8 cellular contexts compared by ENCODE assay signal in the genomic region with DNA sequence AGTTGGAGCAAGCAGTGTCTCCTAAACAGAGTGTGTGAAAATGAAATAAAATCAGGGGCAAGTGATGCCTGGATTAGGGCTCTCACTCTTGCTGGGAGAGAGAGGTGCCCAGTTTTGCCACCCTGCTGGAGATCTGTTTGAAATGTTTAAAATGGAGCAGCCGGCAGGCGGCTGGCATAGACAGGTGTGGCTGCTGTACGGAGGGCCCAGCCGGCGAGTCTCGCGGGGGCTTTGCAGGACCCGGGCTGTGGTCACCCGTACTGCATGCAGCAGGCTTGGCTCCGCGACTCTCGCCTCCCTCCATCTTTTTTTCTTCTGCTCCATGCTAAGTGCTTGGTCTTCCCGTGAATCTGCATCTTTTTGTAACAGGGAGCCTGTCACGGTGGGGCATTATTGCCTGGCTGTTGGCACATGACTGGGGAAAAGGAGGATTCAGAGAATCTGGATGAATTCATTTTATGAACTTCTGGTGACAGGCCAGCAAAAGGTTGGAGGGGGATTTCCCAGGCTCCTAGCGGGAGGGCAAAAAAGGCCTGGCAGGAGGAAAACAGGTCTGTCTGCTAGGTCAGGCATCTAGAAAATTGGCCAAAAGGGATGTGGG. TPM values are rescaled to one million over a fixed set of nuclear protein-coding genes. Genes with fewer than 3 reads are reported as not detected.
DNase-seq lines count a peak whose midpoint lies in the region; TF ChIP-seq lines count a peak whose summit lies in the region.

No MANE protein-coding gene starts in this region.

- no peak for TF ChIP-seq EP300 in stomach (IDR thresholded peaks at IDR 0.05)

- no peaks in the 10 kb centered on the region; the same call in 1 of the 2 replicates for H3K9me3 ChIP-seq in AG04450 (ENCODE audit: control insufficient read depth, insufficient read depth, low read length)
- no peaks in the 10 kb centered on the region for H3K9me3 ChIP-seq in stomach

- peak overlapping the region; percentile 92 for H3K4me3 ChIP-seq in AG04450 (ENCODE audit: low read depth, low read length)
- peak overlapping the region; percentile 70 for H3K4me3 ChIP-seq in astrocyte of the cerebellum (ENCODE audit: low read depth, low read length)
- H3K4me3 ChIP-seq in stomach, result peak overlapping the region; percentile 94 to 98 (median 95)

- H3K36me3 ChIP-seq in stomach, result peaks cover 0 to 6% (median 2%) of the 10 kb centered on the region in 4 donors

- no peaks in the 10 kb centered on the region for H3K27me3 ChIP-seq in AG04450 (ENCODE audit: control insufficient read depth, insufficient read depth, low read length)
- H3K27me3 ChIP-seq in stomach, result no peaks in the 10 kb centered on the region

- no peak for TF ChIP-seq POLR2A in stomach (IDR thresholded peaks at IDR 0.05)

- in situ Hi-C loops in astrocyte of the cerebellum (cut with HindIII; ENCODE audit: low sequenced_read_pairs), result no loop called here

- H3K27ac ChIP-seq in AG04450 (ENCODE audit: low read depth, low read length), result peak overlapping the region; percentile 11
- H3K27ac ChIP-seq in stomach, result peak overlapping the region in 4 of 5 donors; percentile 9 to 93 (median 88)

- peaks cover 29 to 55% (median 45%) of the 10 kb centered on the region in 4 donors for H3K4me1 ChIP-seq in stomach

- POLR2A ChIA-PET in AG04450 (lab: Yijun Ruan, JAX), result interaction anchor here (1.3 kb wide), 1 partner anchor 111 kb away, joined by 4 read pairs; no protein-coding TSS in a partner anchor

- TF ChIP-seq CTCF in AG04450 (IDR thresholded peaks at IDR 0.05; ENCODE audit: low read depth, low read length), result no peak
- no peak for TF ChIP-seq CTCF in astrocyte of the cerebellum (IDR thresholded peaks at IDR 0.05; ENCODE audit: low read depth, low read length, missing control alignments)
- no peak for TF ChIP-seq CTCF in stomach (IDR thresholded peaks at IDR 0.05)

- DNase-seq in AG04450 (ENCODE audit: low read depth, low spot score), result no peak
- DNase-seq in HK-2 (ENCODE audit: unreplicated experiment), result peak; percentile 35
- no peak for DNase-seq in astrocyte of the cerebellum (ENCODE audit: low read depth)
- DNase-seq in iris pigment epithelial cell (ENCODE audit: low read depth), result peak; percentile 49
- no peak for DNase-seq in stomach
- no peak for DNase-seq in putamen (ENCODE audit: low spot score)
- no peak for DNase-seq in activated CD8-positive, alpha-beta memory T cell treated with anti-CD3 and anti-CD28 coated beads, Interleukin-2, amount 50 U/mL, for 48 hours
- no peak for DNase-seq in MV-4-11 (lab: John Stamatoyannopoulos, UW)

- CTCF ChIA-PET in AG04450 (lab: Charles Lee), result interaction anchor here (2.9 kb wide), 1 partner anchor 111 kb away, joined by 22 read pairs; no protein-coding TSS in a partner anchor

- WGBS in stomach, 5 donors, result 10 to 26% (median 16%) methylated on average over 15 of the region's 15 CpGs

- intact Hi-C loops in stomach (cut with DNase I; ENCODE audit: low total_unique reads), result no loop called here

RNA-seq across cellular contexts. Expression of a gene that starts 1.8 kb away (rescaled TPM):
- polyA plus RNA-seq in AG04450 (2011; rRNA removed) (31.6 and 36.5 TPM in 2 replicates), stomach (10 to 100 TPM in 2 of 3 donors, 1 to 10 TPM in 1; 9.7 to 14.2 (median 13.8) TPM)
- 29.5 and 34.9 TPM in 2 replicates for polyA minus RNA-seq in AG04450 (2011; rRNA and poly(A)+ RNA removed)
- 10 to 100 TPM in 4 of 5 donors, 1 to 10 TPM in 1; 8.8 to 40.1 (median 18.7) TPM for total RNA-seq in stomach

RNA-seq across cellular contexts. Expression of a gene that starts 15.7 kb away (rescaled TPM):
- polyA plus RNA-seq in AG04450 (2011; rRNA removed) (45.6 and 48.1 TPM in 2 replicates), stomach (10 to 100 TPM; 12.1 to 27.7 (median 22.8) TPM)
- 75.4 and 96.0 TPM in 2 replicates for polyA minus RNA-seq in AG04450 (2011; rRNA and poly(A)+ RNA removed)
- total RNA-seq in stomach, result 100 to 1,000 TPM in 3 of 5 donors, 10 to 100 TPM in 2; 25.5 to 266 (median 105) TPM

Comparison
In these comparisons a context has a peak if more than half of its experiments do, and no peak if none do; other contexts are left out.
1. DNase-seq: peak in HK-2 (single experiment) and iris pigment epithelial cell (single experiment); none in AG04450 (single experiment), astrocyte of the cerebellum (single experiment), stomach (single experiment), putamen (single experiment), activated CD8-positive, alpha-beta memory T cell treated with anti-CD3 and anti-CD28 coated beads, Interleukin-2, amount 50 U/mL, for 48 hours (single experiment) and MV-4-11 (single experiment).
2. Peak in every context shown above with its lines, with median percentiles within 50 percentile points of each other: H3K4me3 ChIP-seq.